ENCODE assay signal across 12 cellular contexts in genomic region chr17:43210576-43210975, GRCh38. TPM values are rescaled to one million over a fixed set of nuclear protein-coding genes. Genes with fewer than 3 reads are reported as not detected.
DNase-seq lines count a peak whose midpoint lies in the region; ATAC-seq and TF ChIP-seq lines count a peak whose summit lies in the region.
"Had no signal": no experiment of that assay in that cellular context is flagged by ENCODE, and none has a peak within 500 bp of the region (broad histone marks: within the 10 kb centered on the region; RNA-seq: fewer than 3 reads in every experiment).

No MANE protein-coding gene starts in this region.

- H3K36me3 Mint-ChIP-seq in chondrocyte (ENCODE audit: low read depth) = peaks cover 14% of the 10 kb centered on the region
- H3K36me3 Mint-ChIP-seq in osteocyte (ENCODE audit: unreplicated experiment) = peaks cover 30% of the 10 kb centered on the region

- H4K20me1 ChIP-seq in DND-41 (ENCODE audit: insufficient read depth, low read length) = no peaks in the 10 kb centered on the region

- no peaks in the 10 kb centered on the region for H3K9me3 Mint-ChIP-seq in chondrocyte (ENCODE audit: low read depth)
- H3K9me3 Mint-ChIP-seq in osteocyte (ENCODE audit: unreplicated experiment) = no peaks in the 10 kb centered on the region

- ATAC-seq in DND-41 (ENCODE audit: insufficient read depth, low read depth) = no peak

- no peaks in the 10 kb centered on the region for H3K27me3 ChIP-seq in DND-41 (ENCODE audit: insufficient read depth, low read length, poor library complexity)

- H3K36me3 ChIP-seq in DND-41 (ENCODE audit: insufficient read depth, low read length) = peaks cover 20% of the 10 kb centered on the region

- peak overlapping the region; percentile 87 for H3K27ac ChIP-seq in DND-41 (ENCODE audit: low read length)

- H3K27ac Mint-ChIP-seq in chondrocyte (ENCODE audit: unreplicated experiment) (peak overlapping the region; percentile 97), osteocyte (ENCODE audit: unreplicated experiment) (peak overlapping the region; percentile 95)

- H3K4me3 Mint-ChIP-seq in chondrocyte (ENCODE audit: unreplicated experiment) (peak overlapping the region; percentile 98), osteocyte (ENCODE audit: unreplicated experiment) (peak overlapping the region; percentile 96)

- peak overlapping the region; percentile 78 for H3K9ac ChIP-seq in DND-41 (ENCODE audit: low read depth, low read length)

- H3K4me2 ChIP-seq in DND-41 (ENCODE audit: insufficient read depth, low read length) = peak overlapping the region; percentile 88

- peaks cover 7% of the 10 kb centered on the region for H3K79me2 ChIP-seq in DND-41 (ENCODE audit: insufficient read depth, low read length)

- H3K4me1 Mint-ChIP-seq in chondrocyte (ENCODE audit: low read depth) = peaks cover 33% of the 10 kb centered on the region
- peaks cover 27% of the 10 kb centered on the region for H3K4me1 Mint-ChIP-seq in osteocyte (ENCODE audit: unreplicated experiment)

- DNase-seq in DND-41 (no peak), NB4 (ENCODE audit: low read depth) (no peak), chondrocyte (ENCODE audit: low spot score) (no peak), osteocyte (ENCODE audit: extremely low spot score, unreplicated experiment) (no peak), activated gamma-delta T cell (lab: John Stamatoyannopoulos, UW) (no peak), DMS79 (lab: John Stamatoyannopoulos, UW) (no peak), NCI-H146 (lab: John Stamatoyannopoulos, UW) (no peak)
- DNase-seq in stimulated activated naive CD4-positive, alpha-beta T cell (lab: John Stamatoyannopoulos, UW) = no peak
- DNase-seq: erythroblast, NCI-H1105 had no signal

- TF ChIP-seq CTCF in DND-41 (IDR thresholded peaks at IDR 0.05; ENCODE audit: borderline replicate concordance, extremely low read depth, low read length, poor library complexity, severe bottlenecking) (no peak), NB4 (IDR thresholded peaks at IDR 0.05; ENCODE audit: low read depth, low read length) (no peak), chondrocyte (IDR thresholded peaks at IDR 0.05) (no peak), osteocyte (IDR thresholded peaks at IDR 0.05) (no peak)

- H3K9me3 ChIP-seq in DND-41 (ENCODE audit: insufficient read depth, low read length, severe bottlenecking) = no peaks in the 10 kb centered on the region

- no peak for TF ChIP-seq POLR2A in NB4 (IDR thresholded peaks at IDR 0.05; ENCODE audit: extremely low read depth, insufficient read length)

- peaks cover 34% of the 10 kb centered on the region for H3K4me1 ChIP-seq in DND-41 (ENCODE audit: insufficient read depth, low read length)

- H2AFZ ChIP-seq in DND-41 (ENCODE audit: low read depth, low read length) = peak overlapping the region; percentile 86; the same call in 1 of the 2 replicates

- H3K27me3 Mint-ChIP-seq in chondrocyte (ENCODE audit: low read depth) (no peaks in the 10 kb centered on the region), osteocyte (ENCODE audit: unreplicated experiment) (no peaks in the 10 kb centered on the region)

- H3K4me3 ChIP-seq in DND-41 (ENCODE audit: low read depth in 1 of 2, low read length in 2 of 2) (peak overlapping the region in 1 of 2 experiments; percentile 80; a peak in 3 of 4 replicates), NB4 (ENCODE audit: low read depth, low read length) (peak overlapping the region; percentile 80)

RNA-seq across cellular contexts. Expression of gene TMEM106A, which starts 1.1 kb away (rescaled TPM):
- total RNA-seq in chondrocyte = 12.0 to 18.3 TPM (median 16.4 TPM) in 3 replicates
- 7.2 and 9.0 TPM in 2 replicates for total RNA-seq in osteocyte

RNA-seq across cellular contexts. Expression of gene CCDC200, which starts 17.8 kb away (rescaled TPM):
- total RNA-seq in chondrocyte (not detected in 3 replicates), osteocyte (not detected in 2 replicates)
- total RNA-seq: liver, Right ventricle myocardium inferior had no signal

RNA-seq across cellular contexts. Expression of gene RNU2-1, which starts 23.2 kb away (rescaled TPM):
- total RNA-seq in chondrocyte = 2,934 to 3,390 TPM (median 3,124 TPM) in 3 replicates
- 5,002 and 5,011 TPM in 2 replicates for total RNA-seq in osteocyte
- total RNA-seq: liver had no signal

RNA-seq across cellular contexts. Expression of gene NBR1, which starts 39.6 kb away (rescaled TPM):
- total RNA-seq in chondrocyte (62.7 to 70.9 TPM (median 63.3 TPM) in 3 replicates), osteocyte (102 and 104 TPM in 2 replicates)
